In genomic region chr1:37292789-37293188, GRCh38 we compare ENCODE assay signal across 20 cellular contexts.
"Had no signal": no experiment of that assay in that cellular context is flagged by ENCODE, and none has a peak within 500 bp of the region (broad histone marks: within the 10 kb centered on the region; RNA-seq: fewer than 3 reads in every experiment).

No MANE protein-coding gene starts in this region.

- H3K27me3 ChIP-seq: colonic mucosa, right atrium auricular region, thyroid gland had no signal

- H3K9me3 ChIP-seq: colonic mucosa, gastrocnemius medialis, prostate gland, right atrium auricular region, suprapubic skin, thyroid gland had no signal

- DNase-seq: colonic mucosa; effector CD8-positive, alpha-beta T cell; endodermal cell; foreskin fibroblast; gastrocnemius medialis; nucleus accumbens; stimulated activated CD4-positive, alpha-beta T cell treated with anti-CD3 and anti-CD28 coated beads, Interleukin-2, amount 100 ng/mL, for 24 hours; stimulated activated CD4-positive, alpha-beta T cell treated with anti-CD3 and anti-CD28 coated beads, Interleukin-4, amount 100 ng/mL, for 24 hours; stimulated activated naive B cell treated with anti-CD40 and anti-IgM and Interleukin-4, amounts not matched to agents 10 μg/mL and 1 μg/mL and 100 μg/mL, for 72 hours; thyroid gland had no signal

- H3K36me3 ChIP-seq: colonic mucosa, gastrocnemius medialis, prostate gland, right atrium auricular region, suprapubic skin, thyroid gland had no signal

- FAIRE-seq: keratinocyte had no signal

- H3K4me3 ChIP-seq: colonic mucosa, gastrocnemius medialis, lung, prostate gland, right atrium auricular region, smooth muscle cell, suprapubic skin, thyroid gland had no signal

- H3K4me1 ChIP-seq: colonic mucosa, gastrocnemius medialis, prostate gland, right atrium auricular region, suprapubic skin, thyroid gland had no signal

- H3K27ac ChIP-seq: colonic mucosa, epithelial cell of prostate, gastrocnemius medialis, prostate gland, right atrium auricular region, suprapubic skin, thyroid gland had no signal

- H3K4me2 ChIP-seq: smooth muscle cell had no signal

- ATAC-seq: esophagus mucosa; gastrocnemius medialis; natural killer cell treated with Interleukin-12 subunit alpha and Interleukin-12 subunit beta and Interleukin-15 and Interleukin-18, amount 100 ng/mL, for 72 hours; sciatic nerve; stimulated activated naive B cell treated with anti-CD40 and anti-IgM and Interleukin-4, amounts not matched to agents 10 μg/mL and 1 μg/mL and 100 μg/mL, for 72 hours had no signal
